Comparison of ENCODE assay signal across 23 cellular contexts in the genomic region with DNA sequence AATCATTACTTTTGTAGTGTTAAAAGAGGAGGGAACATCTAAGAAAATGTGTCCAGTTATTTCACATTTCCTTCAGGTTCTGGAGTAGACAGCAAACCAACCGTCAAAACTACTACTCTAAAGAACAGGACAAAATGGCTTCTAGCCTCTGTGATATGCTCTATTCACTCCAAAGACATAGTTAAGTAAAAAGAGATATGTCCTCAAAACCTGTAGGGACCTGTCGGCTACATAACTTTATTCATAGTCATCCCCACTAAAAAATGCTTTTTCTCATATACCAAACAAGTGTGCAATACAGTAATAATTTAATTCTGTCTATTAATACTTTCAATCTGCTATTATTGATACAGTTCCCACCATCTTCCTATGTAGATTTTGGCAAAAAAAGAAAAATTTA.
DNase-seq lines count a peak whose midpoint lies in the region; ATAC-seq, FAIRE-seq and TF ChIP-seq lines count a peak whose summit lies in the region.
"Had no signal": no experiment of that assay in that cellular context is flagged by ENCODE, and none has a peak within 500 bp of the region (broad histone marks: within the 10 kb centered on the region; RNA-seq: fewer than 3 reads in every experiment).

No MANE protein-coding gene starts in this region.

- no peaks in the 10 kb centered on the region for H3K27me3 ChIP-seq in HCT116 (ENCODE audit: insufficient read depth, low read length)
- H3K27me3 ChIP-seq in bronchial epithelial cell (ENCODE audit: control insufficient read depth, insufficient read depth, low read length): no peaks in the 10 kb centered on the region
- no peaks in the 10 kb centered on the region for H3K27me3 ChIP-seq in foreskin keratinocyte
- no peaks in the 10 kb centered on the region for H3K27me3 ChIP-seq in prostate gland (replicated peaks; ENCODE audit: insufficient read depth)
- H3K27me3 ChIP-seq: BE2C, BLaER1 had no signal

- intact Hi-C loops in HCT116 (cut with micrococcal nuclease) (no loop called here), prostate gland (cut with DNase I) (no loop called here)

- no peaks in the 10 kb centered on the region for H3K79me2 ChIP-seq in HCT116 (ENCODE audit: insufficient read depth, low read length)

- H4K20me1 ChIP-seq in HCT116 (ENCODE audit: insufficient read depth): no peaks in the 10 kb centered on the region
- H4K20me1 ChIP-seq: BLaER1 had no signal

- H3K9me2 ChIP-seq in HCT116 (ENCODE audit: insufficient read depth): no peaks in the 10 kb centered on the region

- RAD21 ChIA-PET in HCT116 (lab: Charles Lee; ENCODE audit: low non-redundant PET in 1 of 2, low total read pairs in 2 of 2, uncharacterized antibody in 2 of 2, unreplicated experiment in 2 of 2): no interaction called here

- FAIRE-seq in D721Med (lab: Jason Lieb, UNC) (peak; percentile 29), bronchial epithelial cell (lab: Jason Lieb, UNC) (no peak)
- FAIRE-seq: A204.1, G401.6, GM12891, GM19239 had no signal

- no peak overlapping the region for H3K9ac ChIP-seq in HCT116 (ENCODE audit: low read length)
- H3K9ac ChIP-seq: BLaER1 had no signal

- ATAC-seq in HCT116 (no peak), foreskin keratinocyte (peak; percentile 89), HG03280 (IDR thresholded peaks at IDR 0.05; ENCODE audit: unreplicated experiment) (no peak)

- H3K27ac ChIP-seq in HCT116 (ENCODE audit: low read depth, low read length): no peak overlapping the region
- H3K27ac ChIP-seq in foreskin keratinocyte: no peak overlapping the region
- H3K27ac ChIP-seq in prostate gland: no peak overlapping the region
- H3K27ac ChIP-seq: BLaER1 had no signal

- BruUV-seq in HCT116 (replicated peaks; lab: Mats Ljungman, UMichigan): no TSS peak

- peak overlapping the region; percentile 41 for H2AFZ ChIP-seq in HCT116 (ENCODE audit: low read depth, low read length, poor library complexity, severe bottlenecking)

- no peaks in the 10 kb centered on the region for H3K36me3 ChIP-seq in HCT116 (ENCODE audit: control insufficient read depth in 1 of 2, insufficient read depth in 2 of 2, low read length in 2 of 2)
- H3K36me3 ChIP-seq in bronchial epithelial cell (ENCODE audit: control insufficient read depth, insufficient read depth, low read length): no peaks in the 10 kb centered on the region
- no peaks in the 10 kb centered on the region for H3K36me3 ChIP-seq in prostate gland
- H3K36me3 ChIP-seq: BE2C, BLaER1 had no signal

- WGBS in prostate gland: 73% methylated on average over 2 of the region's 2 CpGs

- H3K4me2 ChIP-seq in HCT116 (ENCODE audit: low read length): no peak overlapping the region
- H3K4me2 ChIP-seq: BLaER1 had no signal

- TF ChIP-seq CTCF in D721Med (IDR thresholded peaks at IDR 0.05; ENCODE audit: insufficient read depth, missing control alignments) (no peak), HCT116 (IDR thresholded peaks at IDR 0.05 in 2 of 3, conservative IDR thresholded peaks at IDR 0.05 in 1 of 3; ENCODE audit: borderline replicate concordance in 1 of 3, insufficient read depth in 1 of 3, low read depth in 2 of 3, low read length in 2 of 3) (no peak), bronchial epithelial cell (IDR thresholded peaks at IDR 0.05; ENCODE audit: insufficient read depth, low read length, severe bottlenecking) (no peak), foreskin keratinocyte (conservative IDR thresholded peaks at IDR 0.05) (no peak), prostate gland (IDR thresholded peaks at IDR 0.05) (no peak)

- no peak for TF ChIP-seq RAD21 in HCT116 (IDR thresholded peaks at IDR 0.05; ENCODE audit: low read depth)

- H3K4me3 ChIP-seq in HCT116 (replicated peaks in 1 of 2; ENCODE audit: low read depth in 1 of 2, low read length in 2 of 2): no peak overlapping the region
- H3K4me3 ChIP-seq in bronchial epithelial cell (ENCODE audit: low read depth, low read length): no peak overlapping the region
- H3K4me3 ChIP-seq in prostate gland: no peak overlapping the region
- H3K4me3 ChIP-seq: BLaER1 had no signal

- DNase-seq in D721Med (ENCODE audit: insufficient read length, low spot score) (no peak), HCT116 (ENCODE audit: low read depth, low spot score) (no peak), bronchial epithelial cell (ENCODE audit: low read depth) (peak; percentile 70), foreskin keratinocyte (peak; percentile 42 to 61), T-helper 2 cell (no peak), prostate gland (ENCODE audit: low spot score) (no peak)
- DNase-seq in activated effector memory CD4-positive, alpha-beta T cell treated with anti-CD3 and anti-CD28 coated beads, Interleukin-2, amount 50 U/mL, for 16 hours: no peak
- DNase-seq: 8988T; ACHN; BE2C; C1 segment of cervical spinal cord; CD4-positive, alpha-beta memory T cell; CD4-positive, CD25-positive, alpha-beta regulatory T cell; CD8-positive, alpha-beta memory T cell; COR-L47; DMS79 treated with DMSO at 0.1 percent for 48 hours; GF-D8 had no signal

- H3K9me3 ChIP-seq in HCT116 (ENCODE audit: control insufficient read depth in 1 of 2, insufficient read depth in 1 of 2, low read depth in 1 of 2, low read length in 2 of 2) (no peaks in the 10 kb centered on the region), prostate gland (no peaks in the 10 kb centered on the region)
- H3K9me3 ChIP-seq: BE2C, BLaER1 had no signal

- CTCF ChIA-PET in HCT116 (lab: Charles Lee): no interaction called here

- POLR2A ChIA-PET in HCT116 (lab: Charles Lee): no interaction called here

- H3K4me1 ChIP-seq in HCT116 (ENCODE audit: control insufficient read depth in 1 of 2, insufficient read depth in 2 of 2, low read length in 2 of 2) (no peaks in the 10 kb centered on the region), foreskin keratinocyte (peaks cover 16% of the 10 kb centered on the region), prostate gland (replicated peaks) (no peaks in the 10 kb centered on the region)
- H3K4me1 ChIP-seq: BE2C, BLaER1 had no signal

- TF ChIP-seq POLR2A in HCT116 (IDR thresholded peaks at IDR 0.05; ENCODE audit: borderline replicate concordance, extremely low read depth, insufficient read depth, insufficient read length) (no peak), prostate gland (IDR thresholded peaks at IDR 0.05) (no peak)

TF ChIP-seq in HCT116, 20 proteins besides CTCF, POLR2A, EP300 and RAD21:
- TF ChIP-seq, protein P1, sequence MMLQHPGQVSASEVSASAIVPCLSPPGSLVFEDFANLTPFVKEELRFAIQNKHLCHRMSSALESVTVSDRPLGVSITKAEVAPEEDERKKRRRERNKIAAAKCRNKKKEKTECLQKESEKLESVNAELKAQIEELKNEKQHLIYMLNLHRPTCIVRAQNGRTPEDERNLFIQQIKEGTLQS (IDR thresholded peaks at IDR 0.05): no peak
- TF ChIP-seq EZH2 (IDR thresholded peaks at IDR 0.05) (no peak), ZFX (IDR thresholded peaks at IDR 0.05) (no peak), EGR1 (IDR thresholded peaks at IDR 0.05; ENCODE audit: low read depth) (no peak), CBX3 (IDR thresholded peaks at IDR 0.05; ENCODE audit: low read depth) (no peak), SRF (IDR thresholded peaks at IDR 0.05; ENCODE audit: low read depth) (no peak), ELF1 (IDR thresholded peaks at IDR 0.05; ENCODE audit: borderline replicate concordance, low read depth) (no peak), POLR2AphosphoS5 (IDR thresholded peaks at IDR 0.05; ENCODE audit: low read depth, low read length) (no peak)
- TF ChIP-seq, protein P2, sequence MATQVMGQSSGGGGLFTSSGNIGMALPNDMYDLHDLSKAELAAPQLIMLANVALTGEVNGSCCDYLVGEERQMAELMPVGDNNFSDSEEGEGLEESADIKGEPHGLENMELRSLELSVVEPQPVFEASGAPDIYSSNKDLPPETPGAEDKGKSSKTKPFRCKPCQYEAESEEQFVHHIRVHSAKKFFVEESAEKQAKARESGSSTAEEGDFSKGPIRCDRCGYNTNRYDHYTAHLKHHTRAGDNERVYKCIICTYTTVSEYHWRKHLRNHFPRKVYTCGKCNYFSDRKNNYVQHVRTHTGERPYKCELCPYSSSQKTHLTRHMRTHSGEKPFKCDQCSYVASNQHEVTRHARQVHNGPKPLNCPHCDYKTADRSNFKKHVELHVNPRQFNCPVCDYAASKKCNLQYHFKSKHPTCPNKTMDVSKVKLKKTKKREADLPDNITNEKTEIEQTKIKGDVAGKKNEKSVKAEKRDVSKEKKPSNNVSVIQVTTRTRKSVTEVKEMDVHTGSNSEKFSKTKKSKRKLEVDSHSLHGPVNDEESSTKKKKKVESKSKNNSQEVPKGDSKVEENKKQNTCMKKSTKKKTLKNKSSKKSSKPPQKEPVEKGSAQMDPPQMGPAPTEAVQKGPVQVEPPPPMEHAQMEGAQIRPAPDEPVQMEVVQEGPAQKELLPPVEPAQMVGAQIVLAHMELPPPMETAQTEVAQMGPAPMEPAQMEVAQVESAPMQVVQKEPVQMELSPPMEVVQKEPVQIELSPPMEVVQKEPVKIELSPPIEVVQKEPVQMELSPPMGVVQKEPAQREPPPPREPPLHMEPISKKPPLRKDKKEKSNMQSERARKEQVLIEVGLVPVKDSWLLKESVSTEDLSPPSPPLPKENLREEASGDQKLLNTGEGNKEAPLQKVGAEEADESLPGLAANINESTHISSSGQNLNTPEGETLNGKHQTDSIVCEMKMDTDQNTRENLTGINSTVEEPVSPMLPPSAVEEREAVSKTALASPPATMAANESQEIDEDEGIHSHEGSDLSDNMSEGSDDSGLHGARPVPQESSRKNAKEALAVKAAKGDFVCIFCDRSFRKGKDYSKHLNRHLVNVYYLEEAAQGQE (IDR thresholded peaks at IDR 0.05; ENCODE audit: low read depth): no peak

Comparison
In these comparisons a context has a peak if more than half of its experiments do, and no peak if none do; other contexts are left out.
1. DNase-seq: peak in bronchial epithelial cell (single experiment) and foreskin keratinocyte (2 of 2); none in D721Med (single experiment), HCT116 (single experiment), T-helper 2 cell (0 of 5), prostate gland (single experiment) and activated effector memory CD4-positive, alpha-beta T cell treated with anti-CD3 and anti-CD28 coated beads, Interleukin-2, amount 50 U/mL, for 16 hours (single experiment).